Comparison of ENCODE assay signal across 21 cellular contexts in genomic region chr2:178331474-178332431, GRCh38.
DNase-seq lines count a peak whose midpoint lies in the region; ATAC-seq, FAIRE-seq and TF ChIP-seq lines count a peak whose summit lies in the region.
"Had no signal": no experiment of that assay in that cellular context is flagged by ENCODE, and none has a peak within 500 bp of the region (broad histone marks: within the 10 kb centered on the region; RNA-seq: fewer than 3 reads in every experiment).

No MANE protein-coding gene starts in this region.

- H3K4me1 Mint-ChIP-seq in activated CD4-positive, alpha-beta T cell treated with anti-CD3 and anti-CD28 coated beads, Interleukin-2, amount 10 ng/mL, durations not matched to agents 24 days and 14 days = no peaks in the 10 kb centered on the region
- H3K4me1 Mint-ChIP-seq: activated naive CD8-positive, alpha-beta T cell treated with anti-CD3 and anti-CD28 coated beads, Interleukin-2, amount 50 U/mL, for 24 hours; central memory CD8-positive, alpha-beta T cell had no signal

- ATAC-seq in HG02981 (IDR thresholded peaks at IDR 0.05; ENCODE audit: unreplicated experiment) = no peak
- ATAC-seq: activated naive CD8-positive, alpha-beta T cell treated with anti-CD3 and anti-CD28 coated beads, Interleukin-2, amount 50 U/mL, for 24 hours; effector memory CD8-positive, alpha-beta T cell had no signal

- peak; percentile 95 for FAIRE-seq in keratinocyte (lab: Jason Lieb, UNC)
- FAIRE-seq: G401.6, RCC 7860, TTC549 had no signal

- no peaks in the 10 kb centered on the region for H3K27me3 ChIP-seq in keratinocyte (ENCODE audit: control insufficient read depth, extremely low read depth, insufficient read depth, low read length)
- H3K27me3 ChIP-seq in skeletal muscle tissue (ENCODE audit: control insufficient read depth in 3 of 3, insufficient read depth in 3 of 3, low read length in 3 of 3) = no peaks in the 10 kb centered on the region

- no peaks in the 10 kb centered on the region for H3K9me1 ChIP-seq in keratinocyte (ENCODE audit: control insufficient read depth, extremely low read depth, insufficient read depth, low read length)

- H3K27me3 Mint-ChIP-seq in activated CD4-positive, alpha-beta T cell treated with anti-CD3 and anti-CD28 coated beads, Interleukin-2, amount 10 ng/mL, durations not matched to agents 24 days and 14 days = peaks cover 6% of the 10 kb centered on the region
- H3K27me3 Mint-ChIP-seq: activated naive CD8-positive, alpha-beta T cell treated with anti-CD3 and anti-CD28 coated beads, Interleukin-2, amount 50 U/mL, for 24 hours had no signal

- no peak overlapping the region for H3K4me3 Mint-ChIP-seq in activated CD4-positive, alpha-beta T cell treated with anti-CD3 and anti-CD28 coated beads, Interleukin-2, amount 10 ng/mL, durations not matched to agents 24 days and 14 days
- H3K4me3 Mint-ChIP-seq: activated naive CD8-positive, alpha-beta T cell treated with anti-CD3 and anti-CD28 coated beads, Interleukin-2, amount 50 U/mL, for 24 hours; CD4-positive, alpha-beta T cell; central memory CD8-positive, alpha-beta T cell; effector memory CD8-positive, alpha-beta T cell had no signal

- H3K9me3 Mint-ChIP-seq in activated CD4-positive, alpha-beta T cell treated with anti-CD3 and anti-CD28 coated beads, Interleukin-2, amount 10 ng/mL, durations not matched to agents 24 days and 14 days = no peaks in the 10 kb centered on the region
- H3K9me3 Mint-ChIP-seq: activated naive CD8-positive, alpha-beta T cell treated with anti-CD3 and anti-CD28 coated beads, Interleukin-2, amount 50 U/mL, for 24 hours; CD4-positive, alpha-beta T cell; central memory CD8-positive, alpha-beta T cell; effector memory CD8-positive, alpha-beta T cell had no signal

- peaks cover 2 to 4% of the 10 kb centered on the region in 2 experiments for H3K36me3 ChIP-seq in keratinocyte (ENCODE audit: control insufficient read depth in 2 of 2, extremely low read depth in 1 of 2, insufficient read depth in 2 of 2, low read length in 2 of 2)
- H3K36me3 ChIP-seq in skeletal muscle tissue (ENCODE audit: control insufficient read depth in 3 of 3, insufficient read depth in 3 of 3, low read length in 3 of 3) = peaks cover 2 to 13% (median 11%) of the 10 kb centered on the region in 3 donors

- H3K4me1 ChIP-seq in keratinocyte (ENCODE audit: control insufficient read depth, extremely low read depth, insufficient read depth, low read length) = peaks cover 13% of the 10 kb centered on the region
- H3K4me1 ChIP-seq in skeletal muscle tissue (ENCODE audit: control insufficient read depth in 3 of 3, insufficient read depth in 3 of 3, low read length in 3 of 3) = peaks cover 4 to 16% (median 11%) of the 10 kb centered on the region in 3 donors

- intact Hi-C loops in activated CD4-positive, alpha-beta T cell treated with anti-CD3 and anti-CD28 coated beads, Interleukin-2, amount 10 ng/mL, durations not matched to agents 24 days and 14 days (cut with micrococcal nuclease) = no loop called here

- peak overlapping the region; percentile 11 for H2AFZ ChIP-seq in keratinocyte (ENCODE audit: control insufficient read depth, low read length)

- H3K9me3 ChIP-seq in keratinocyte (ENCODE audit: control insufficient read depth, low read depth, low read length) = no peaks in the 10 kb centered on the region
- H3K9me3 ChIP-seq in skeletal muscle tissue (ENCODE audit: control insufficient read depth in 3 of 3, low read length in 3 of 3) = no peaks in the 10 kb centered on the region

- peak; percentile 9 to 64 (median 48) for DNase-seq in NCI-H1417 (lab: John Stamatoyannopoulos, UW)
- DNase-seq in NCI-H1417 treated with DMSO at 0.1 percent for 48 hours (lab: John Stamatoyannopoulos, UW) = no peak
- DNase-seq in NCI-H345 (lab: John Stamatoyannopoulos, UW) = peak; percentile 75
- DNase-seq in keratinocyte (ENCODE audit: low read depth, low spot score) = peak; percentile 42
- DNase-seq in iPS-NIHi11 (ENCODE audit: low spot score) = no peak
- no peak for DNase-seq in activated CD4-positive, alpha-beta T cell treated with anti-CD3 and anti-CD28 coated beads, Interleukin-2, amount 10 ng/mL, durations not matched to agents 24 days and 14 days
- DNase-seq: activated CD4-positive, alpha-beta T cell treated with anti-CD3 and anti-CD28 coated beads, Interleukin-2, amount 50 U/mL, for 48 hours; activated naive CD8-positive, alpha-beta T cell treated with anti-CD3 and anti-CD28 coated beads, Interleukin-2, amount 50 U/mL, for 24 hours; CD4-positive, alpha-beta T cell; effector memory CD8-positive, alpha-beta T cell; H7; NCI-H82; stimulated activated CD4-positive, alpha-beta T cell treated with anti-CD3 and anti-CD28 coated beads, Interleukin-1b, Interleukin-23, amount 100 ng/mL, for 48 hours; substantia nigra had no signal

- H3K4me2 ChIP-seq in keratinocyte (ENCODE audit: control insufficient read depth, extremely low read depth, insufficient read depth, low read depth, low read length) = peak overlapping the region; percentile 41

- H3K27ac ChIP-seq in keratinocyte (ENCODE audit: control insufficient read depth, insufficient read depth, low read length) (peak overlapping the region; percentile 33), skeletal muscle tissue (ENCODE audit: low read depth, low read length) (peak overlapping the region; percentile 14)

- dilution Hi-C loops in keratinocyte (cut with MboI; ENCODE audit: extremely low pct_ligation_motif_present, low sequenced_read_pairs) = no loop called here

- no peaks in the 10 kb centered on the region for H3K79me2 ChIP-seq in keratinocyte (ENCODE audit: control insufficient read depth, insufficient read depth, low read length)

- no peak for TF ChIP-seq CTCF in keratinocyte (optimal IDR thresholded peaks at IDR 0.05 in 1 of 3, IDR thresholded peaks at IDR 0.05 in 1 of 3, conservative IDR thresholded peaks at IDR 0.05 in 1 of 3; ENCODE audit: extremely low read depth in 1 of 3, insufficient read depth in 2 of 3, low read length in 3 of 3)

- H3K9ac ChIP-seq in keratinocyte (ENCODE audit: control insufficient read depth, extremely low read depth, insufficient read depth, low read length) (no peak overlapping the region), skeletal muscle tissue (ENCODE audit: low read depth in 1 of 3, low read length in 3 of 3) (no peak overlapping the region)

- H3K4me3 ChIP-seq in keratinocyte (ENCODE audit: control insufficient read depth in 2 of 3, extremely low read depth in 1 of 3, insufficient read depth in 2 of 3, low read depth in 1 of 3, low read length in 3 of 3) (no peak overlapping the region), skeletal muscle tissue (ENCODE audit: low read length in 3 of 3) (no peak overlapping the region)
- H3K4me3 ChIP-seq: lung had no signal

- no peaks in the 10 kb centered on the region for H3K36me3 Mint-ChIP-seq in activated CD4-positive, alpha-beta T cell treated with anti-CD3 and anti-CD28 coated beads, Interleukin-2, amount 10 ng/mL, durations not matched to agents 24 days and 14 days (ENCODE audit: low read depth)

- H4K20me1 ChIP-seq in keratinocyte (ENCODE audit: control insufficient read depth, extremely low read depth, insufficient read depth, low read length) = no peaks in the 10 kb centered on the region

- H3K27ac Mint-ChIP-seq in activated CD4-positive, alpha-beta T cell treated with anti-CD3 and anti-CD28 coated beads, Interleukin-2, amount 10 ng/mL, durations not matched to agents 24 days and 14 days = no peak overlapping the region
- H3K27ac Mint-ChIP-seq: activated naive CD8-positive, alpha-beta T cell treated with anti-CD3 and anti-CD28 coated beads, Interleukin-2, amount 50 U/mL, for 24 hours; CD4-positive, alpha-beta T cell; effector memory CD8-positive, alpha-beta T cell had no signal

Comparison
In these comparisons a context has a peak if more than half of its experiments do, and no peak if none do; other contexts are left out.
1. DNase-seq: peak in NCI-H1417 (3 of 3), NCI-H345 (single experiment) and keratinocyte (single experiment); none in NCI-H1417 treated with DMSO at 0.1 percent for 48 hours (single experiment), iPS-NIHi11 (single experiment) and activated CD4-positive, alpha-beta T cell treated with anti-CD3 and anti-CD28 coated beads, Interleukin-2, amount 10 ng/mL, durations not matched to agents 24 days and 14 days (single experiment).